In genomic region chr19:1507192-1507660, GRCh38 we compare ENCODE assay signal across 1 cellular context.
A peak's percentile ranks its signal among the peaks of the same experiment; 100 is the strongest.
TF ChIP-seq lines count a peak whose summit lies in the region.

No MANE protein-coding gene starts in this region.

TF ChIP-seq in HepG2, 621 proteins besides CTCF, POLR2A, EP300 and RAD21:
- peak; percentile 11 for TF ChIP-seq AGO1 (IDR thresholded peaks at IDR 0.05; ENCODE audit: low read depth, low read length, poor library complexity, severe bottlenecking)
- no peak for TF ChIP-seq MBD4 (IDR thresholded peaks at IDR 0.05; ENCODE audit: borderline replicate concordance, low read length)
- TF ChIP-seq CHD4 (IDR thresholded peaks at IDR 0.05; ENCODE audit: borderline replicate concordance, low read length) = 0 out of 2 replicates have a peak, but pooled peaks have one; percentile 6
- TF ChIP-seq ZNF282 (IDR thresholded peaks at IDR 0.05; ENCODE audit: partially characterized antibody) = no peak
